In genomic region chr1:47178665-47179022, GRCh38 we compare ENCODE assay signal across 9 cellular contexts. TPM values are rescaled to one million over a fixed set of nuclear protein-coding genes. Genes with fewer than 3 reads are reported as not detected.
DNase-seq lines count a peak whose midpoint lies in the region; ATAC-seq and TF ChIP-seq lines count a peak whose summit lies in the region.
"Had no signal": no experiment of that assay in that cellular context is flagged by ENCODE, and none has a peak within 500 bp of the region (broad histone marks: within the 10 kb centered on the region; RNA-seq: fewer than 3 reads in every experiment).

No MANE protein-coding gene starts in this region.

- 71% methylated on average over 8 of the region's 8 CpGs for WGBS in mammary epithelial cell (ENCODE audit: low coverage, missing lambda C conversion rate)
- WGBS in mesenchymal stem cell: 80% methylated on average over 8 of the region's 8 CpGs

- H3K9ac ChIP-seq in HUES48 (ENCODE audit: low read depth, low read length) (0 out of 2 replicates have a peak overlapping the region, but pooled peaks have one; percentile 14), mammary epithelial cell (ENCODE audit: insufficient read depth, low read length) (no peak overlapping the region), mesenchymal stem cell (ENCODE audit: low read length) (peak overlapping the region; percentile 72)

- H3K9me3 ChIP-seq in HUES48 (ENCODE audit: control insufficient read depth, insufficient read depth, low read length) (no peaks in the 10 kb centered on the region), mammary epithelial cell (replicated peaks; ENCODE audit: insufficient read depth, low read length) (no peaks in the 10 kb centered on the region), mesenchymal stem cell (ENCODE audit: control insufficient read depth, low read length) (no peaks in the 10 kb centered on the region)
- H3K9me3 ChIP-seq: gastrocnemius medialis had no signal

- H3K4me3 ChIP-seq in AG04449 (ENCODE audit: low read depth, low read length) (peak overlapping the region; percentile 60), HUES48 (ENCODE audit: low read depth, low read length) (peak overlapping the region; percentile 58), mammary epithelial cell (replicated peaks in 1 of 3; ENCODE audit: insufficient read depth in 1 of 3, low read depth in 2 of 3, low read length in 3 of 3) (peak overlapping the region; percentile 2 to 58 (median 13)), mesenchymal stem cell (ENCODE audit: insufficient read depth in 1 of 2, low read depth in 1 of 2, low read length in 2 of 2) (peak overlapping the region in 1 of 2 experiments; percentile 79)

- no peaks in the 10 kb centered on the region for H3K36me3 ChIP-seq in HUES48 (ENCODE audit: control insufficient read depth, insufficient read depth, low read length)
- H3K36me3 ChIP-seq in mammary epithelial cell (ENCODE audit: insufficient read depth, low read length): no peaks in the 10 kb centered on the region
- H3K36me3 ChIP-seq in mesenchymal stem cell (ENCODE audit: control insufficient read depth in 1 of 2, insufficient read depth in 2 of 2, low read depth in 1 of 2, low read length in 2 of 2): no peaks in the 10 kb centered on the region
- H3K36me3 ChIP-seq: gastrocnemius medialis had no signal

- H2BK12ac ChIP-seq in mesenchymal stem cell (ENCODE audit: low read length in 2 of 2): peak overlapping the region in 1 of 2 experiments; percentile 0

- H2AFZ ChIP-seq in mammary epithelial cell (ENCODE audit: low read depth, low read length): peak overlapping the region; percentile 97
- H2AFZ ChIP-seq in mesenchymal stem cell (ENCODE audit: low read depth, low read length): no peak overlapping the region

- CTCF ChIA-PET in AG04449 (lab: Yijun Ruan, JAX): interaction anchor here (0.6 to 12.9 kb wide), 41 partner anchors 9 to 730 kb away, joined by 3 to 213 read pairs (median 4); partner anchors contain the start of genes CMPK1, FOXD2 and PDZK1IP1
- CTCF ChIA-PET in mammary epithelial cell (lab: Charles Lee; ENCODE audit: low non-redundant PET): interaction anchor here (0.5 to 1.8 kb wide), 7 partner anchors 15 to 554 kb away, joined by 3 to 18 read pairs (median 4); partner anchors contain the start of gene FOXD2

- ATAC-seq in GM19467 (IDR thresholded peaks at IDR 0.05; ENCODE audit: unreplicated experiment): no peak
- ATAC-seq in GM18511 (IDR thresholded peaks at IDR 0.05; ENCODE audit: unreplicated experiment): no peak

- no peak overlapping the region for H3K4ac ChIP-seq in mesenchymal stem cell (ENCODE audit: low read depth in 1 of 2, low read length in 2 of 2)

- H3K23ac ChIP-seq in mesenchymal stem cell (ENCODE audit: low read length in 2 of 2): no peak overlapping the region

- H3K4me2 ChIP-seq in mammary epithelial cell (ENCODE audit: insufficient read depth, low read depth, low read length) (peak overlapping the region; percentile 78), mesenchymal stem cell (ENCODE audit: low read length, poor library complexity, severe bottlenecking) (peak overlapping the region; percentile 35)

- no peak overlapping the region for H2BK120ac ChIP-seq in mesenchymal stem cell (ENCODE audit: low read depth, low read length)

- no peaks in the 10 kb centered on the region for H3K79me1 ChIP-seq in mesenchymal stem cell (replicated peaks; ENCODE audit: low read length, poor library complexity, severe bottlenecking)

- dilution Hi-C loops in mammary epithelial cell (cut with HindIII; ENCODE audit: low sequenced_read_pairs): no loop called here

- H3K4me1 ChIP-seq in HUES48 (ENCODE audit: control insufficient read depth, insufficient read depth, low read length): no peaks in the 10 kb centered on the region
- H3K4me1 ChIP-seq in mammary epithelial cell (ENCODE audit: insufficient read depth, low read length): peaks cover 15% of the 10 kb centered on the region
- H3K4me1 ChIP-seq in mesenchymal stem cell (ENCODE audit: control insufficient read depth, insufficient read depth, low read depth, low read length): peaks cover 28% of the 10 kb centered on the region

- DNase-seq in AG04449 (ENCODE audit: low read depth, low spot score): no peak
- DNase-seq in mammary epithelial cell: no peak
- DNase-seq in mesenchymal stem cell: no peak
- no peak for DNase-seq in kidney glomerular epithelial cell (lab: John Stamatoyannopoulos, UW)
- no peak for DNase-seq in medulla oblongata (ENCODE audit: extremely low spot score)

- TF ChIP-seq CTCF in AG04449 (IDR thresholded peaks at IDR 0.05; ENCODE audit: insufficient read depth, low read length, missing control alignments) (no peak), mammary epithelial cell (conservative IDR thresholded peaks at IDR 0.05 in 1 of 2, IDR thresholded peaks at IDR 0.05 in 1 of 2; ENCODE audit: extremely low read depth in 1 of 2, insufficient read depth in 1 of 2, low read depth in 1 of 2, low read length in 2 of 2) (no peak)

- H3K14ac ChIP-seq in mesenchymal stem cell (ENCODE audit: low read length in 2 of 2): no peak overlapping the region

- H2AK5ac ChIP-seq in mesenchymal stem cell (ENCODE audit: low read length, severe bottlenecking): no peak overlapping the region

- no peaks in the 10 kb centered on the region for H4K20me1 ChIP-seq in mammary epithelial cell (ENCODE audit: insufficient read depth, low read length)

- H2BK5ac ChIP-seq in mesenchymal stem cell (ENCODE audit: low read depth, low read length, poor library complexity, severe bottlenecking): no peak overlapping the region

- H3K79me2 ChIP-seq in mammary epithelial cell (ENCODE audit: insufficient read depth, low read length): no peaks in the 10 kb centered on the region

- H4K91ac ChIP-seq in mesenchymal stem cell (ENCODE audit: low read length): peak overlapping the region; percentile 60

- no peak overlapping the region for H2BK15ac ChIP-seq in mesenchymal stem cell (ENCODE audit: low read depth, poor library complexity, severe bottlenecking)

- POLR2A ChIA-PET in AG04449 (lab: Yijun Ruan, JAX): interaction anchor here (0.7 to 1.6 kb wide), 4 partner anchors 135 to 354 kb away, joined by 3 to 5 read pairs (median 4); partner anchors contain the start of genes CMPK1, FOXD2 and STIL

- H3K18ac ChIP-seq in mesenchymal stem cell (ENCODE audit: low read depth in 1 of 2, low read length in 2 of 2): no peak overlapping the region

- H3K27ac ChIP-seq in HUES48 (ENCODE audit: low read depth, low read length) (no peak overlapping the region), mammary epithelial cell (ENCODE audit: insufficient read depth, low read depth, low read length) (no peak overlapping the region), mesenchymal stem cell (ENCODE audit: low read length, poor library complexity, severe bottlenecking) (no peak overlapping the region)

- TSS peak; percentile 37 for BruUV-seq in mammary epithelial cell (replicated peaks; lab: Mats Ljungman, UMichigan)

- H3K27me3 ChIP-seq in HUES48 (ENCODE audit: control insufficient read depth, insufficient read depth, low read length) (peaks cover 16% of the 10 kb centered on the region), mammary epithelial cell (ENCODE audit: insufficient read depth, low read length) (no peaks in the 10 kb centered on the region), mesenchymal stem cell (ENCODE audit: control insufficient read depth in 1 of 2, insufficient read depth in 1 of 2, low read length in 2 of 2) (peaks cover 14 to 29% of the 10 kb centered on the region in 2 experiments)

- intact Hi-C loops in mammary epithelial cell (cut with micrococcal nuclease): loop anchor here (1.0 to 5.0 kb wide), 8 partner anchors 71 to 534 kb away; partner anchors contain the start of gene STIL

- H4K8ac ChIP-seq in mesenchymal stem cell (ENCODE audit: low read length): peak overlapping the region; percentile 57

- in situ Hi-C loops in mammary epithelial cell (cut with MboI; ENCODE audit: low sequenced_read_pairs in 2 of 2): loop anchor here (25.0 kb wide), 2 partner anchors 234 to 534 kb away; partner anchors contain the start of gene FOXE3 (in 1 of the 2)

RNA-seq across cellular contexts. Expression of gene PDZK1IP1, which starts 11.2 kb away (rescaled TPM):
- 1 to 10 TPM in 1 of 2 donors, not detected in 1; 1.8 TPM for total RNA-seq in mammary epithelial cell
- polyA plus RNA-seq in mammary epithelial cell: 0.36 TPM
- polyA minus RNA-seq in mammary epithelial cell: not detected
- not detected for polyA plus RNA-seq in mesenchymal stem cell (2013, experiment 1 of 2)
- polyA plus RNA-seq in mesenchymal stem cell (2013, experiment 2 of 2): not detected

RNA-seq across cellular contexts. Expression of gene CYP4A22, which starts 41.4 kb away (rescaled TPM):
- total RNA-seq in mammary epithelial cell: not detected
- polyA plus RNA-seq in mammary epithelial cell: not detected
- polyA minus RNA-seq in mammary epithelial cell: not detected
- not detected for polyA plus RNA-seq in mesenchymal stem cell (2013, experiment 1 of 2)
- polyA plus RNA-seq in mesenchymal stem cell (2013, experiment 2 of 2): not detected

RNA-seq across cellular contexts. Expression of gene TAL1, which starts 53.4 kb away (rescaled TPM):
- total RNA-seq in mammary epithelial cell: not detected
- polyA plus RNA-seq in mammary epithelial cell: not detected
- not detected for polyA minus RNA-seq in mammary epithelial cell
- polyA plus RNA-seq in mesenchymal stem cell (2013, experiment 1 of 2): not detected
- polyA plus RNA-seq in mesenchymal stem cell (2013, experiment 2 of 2): not detected
